ENCODE assay signal across 8 cellular contexts in the genomic region with DNA sequence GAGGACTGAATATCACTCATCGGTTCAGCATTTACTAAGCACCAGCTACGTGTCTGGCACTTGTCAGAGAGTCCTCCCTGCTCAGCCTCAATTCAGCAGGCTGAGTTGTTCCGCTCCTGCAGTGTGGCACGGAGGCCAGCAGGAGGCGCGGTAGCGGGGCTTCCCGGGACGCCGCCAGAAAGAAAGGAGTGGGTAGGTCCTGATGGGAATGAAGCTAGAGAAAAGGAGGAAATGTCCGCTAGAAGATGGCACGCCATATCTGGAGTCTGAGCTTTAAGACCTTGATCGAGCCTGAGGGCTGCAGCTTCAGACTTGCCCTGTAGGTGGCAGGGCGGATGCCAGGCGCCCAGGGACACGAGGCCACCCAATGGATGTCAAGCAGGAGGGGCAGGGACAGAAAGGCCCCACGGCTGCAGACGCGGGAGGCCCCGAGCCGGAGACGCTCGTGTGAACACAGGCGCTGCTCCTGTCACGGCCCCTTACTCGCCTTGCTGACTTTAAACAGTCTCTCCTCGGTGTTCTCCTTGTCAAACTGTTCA. TPM values are rescaled to one million over a fixed set of nuclear protein-coding genes. Genes with fewer than 3 reads are reported as not detected.
A peak's percentile ranks its signal among the peaks of the same experiment; 100 is the strongest.
DNase-seq lines count a peak whose midpoint lies in the region; ATAC-seq and TF ChIP-seq lines count a peak whose summit lies in the region.

No MANE protein-coding gene starts in this region.

- no peak overlapping the region for H3K4me3 ChIP-seq in GM12875 (ENCODE audit: low read depth, low read length)
- H3K4me3 ChIP-seq in astrocyte of the spinal cord (ENCODE audit: low read depth, low read length): no peak overlapping the region
- no peak overlapping the region for H3K4me3 ChIP-seq in gastrocnemius medialis

- peak; percentile 84 for TF ChIP-seq CTCF in GM12875 (IDR thresholded peaks at IDR 0.05; ENCODE audit: borderline replicate concordance, insufficient read depth, low read depth, low read length)
- TF ChIP-seq CTCF in astrocyte of the spinal cord (IDR thresholded peaks at IDR 0.05; ENCODE audit: low read depth, low read length): peak; percentile 99
- peak; percentile 93 to 97 (median 94) for TF ChIP-seq CTCF in gastrocnemius medialis (IDR thresholded peaks at IDR 0.05 in 4 of 5, conservative IDR thresholded peaks at IDR 0.05 in 1 of 5)

- H3K36me3 Mint-ChIP-seq in T-cell: peaks cover 21% of the 10 kb centered on the region

- TF ChIP-seq POLR2A in gastrocnemius medialis (IDR thresholded peaks at IDR 0.05): no peak

- peaks cover 0 to 18% of the 10 kb centered on the region in 2 donors for H3K36me3 ChIP-seq in gastrocnemius medialis

- H3K27me3 ChIP-seq in gastrocnemius medialis: no peaks in the 10 kb centered on the region

- no peaks in the 10 kb centered on the region for H3K9me3 ChIP-seq in gastrocnemius medialis

- H3K27me3 Mint-ChIP-seq in T-cell: no peaks in the 10 kb centered on the region

- H3K4me1 ChIP-seq in gastrocnemius medialis: peaks cover 11 to 32% of the 10 kb centered on the region in 2 donors

- peak overlapping the region; percentile 25 to 64 (median 53) for H3K4me3 Mint-ChIP-seq in T-cell

- peak overlapping the region; percentile 39 for H3K27ac Mint-ChIP-seq in T-cell

- CTCF ChIA-PET in T-cell (lab: Charles Lee): interaction anchor here (0.5 to 1.9 kb wide), 24 partner anchors 8 to 1069 kb away, joined by 3 to 16 read pairs (median 4); a partner anchor contains a TSS

- no peaks in the 10 kb centered on the region for H3K9me3 Mint-ChIP-seq in T-cell

- POLR2A ChIA-PET in T-cell (lab: Charles Lee): interaction anchor here in 1 of 2 donors (1.2 kb wide), 1 partner anchor 38 kb away, joined by 3 read pairs; no protein-coding TSS in a partner anchor

- intact Hi-C loops in gastrocnemius medialis (cut with DNase I; ENCODE audit: low total_unique reads): loop anchor here (1.0 to 2.0 kb wide), 2 partner anchors 18 to 37 kb away; a partner anchor contains a TSS

- peak overlapping the region; percentile 45 to 74 (median 65) for H3K27ac ChIP-seq in gastrocnemius medialis

- peaks cover 4 to 17% (median 13%) of the 10 kb centered on the region in 3 donors for H3K4me1 Mint-ChIP-seq in T-cell

- in situ Hi-C loops in astrocyte of the spinal cord (cut with HindIII; ENCODE audit: low sequenced_read_pairs) (no loop called here), gastrocnemius medialis (cut with MboI; ENCODE audit: low sequenced_read_pairs in 4 of 4) (loop anchor here in 2 of 4 donors (5.0 kb wide), 1 partner anchor 35 kb away; no protein-coding TSS in a partner anchor)

- ATAC-seq in T-cell (replicated peaks in 1 of 4) (peak; percentile 89 to 93 (median 91)), gastrocnemius medialis (peak; percentile 59 to 76)

- DNase-seq in A172 (ENCODE audit: low spot score): peak; percentile 91
- peak; percentile 46 for DNase-seq in HuH-7.5 (ENCODE audit: low spot score)
- peak in 24 of 34 experiments; percentile 21 to 63 (median 49) for DNase-seq in T-cell
- DNase-seq in astrocyte of the spinal cord (ENCODE audit: low read depth, low spot score): peak; percentile 83
- DNase-seq in iPS DF 4.7 (ENCODE audit: extremely low read depth, low spot score): peak; percentile 93
- peak; percentile 49 to 76 for DNase-seq in gastrocnemius medialis
- no peak for DNase-seq in DMS79 treated with DMSO at 0.1 percent for 48 hours (lab: John Stamatoyannopoulos, UW)

RNA-seq across cellular contexts. Expression of a gene that starts 18.7 kb away (rescaled TPM):
- total RNA-seq in A172 (2014; rRNA removed; shearing (Covaris generic)): 121 and 141 TPM in 2 replicates
- 10 to 100 TPM; 30.0 to 49.0 (median 38.0) TPM for total RNA-seq in T-cell
- total RNA-seq in gastrocnemius medialis: 100 to 1,000 TPM; 114 to 260 (median 189) TPM

RNA-seq across cellular contexts. Expression of a gene that starts 47.1 kb away (rescaled TPM):
- 61.6 and 74.5 TPM in 2 replicates for total RNA-seq in A172 (2014; rRNA removed; shearing (Covaris generic))
- 10 to 100 TPM in 4 of 5 donors, 1 to 10 TPM in 1; 9.1 to 54.6 (median 33.0) TPM for total RNA-seq in T-cell
- total RNA-seq in gastrocnemius medialis: 10 to 100 TPM; 46.7 to 94.5 (median 60.3) TPM

RNA-seq across cellular contexts. Expression of a gene that starts 49.5 kb away (rescaled TPM):
- total RNA-seq in A172 (2014; rRNA removed; shearing (Covaris generic)): not detected in 2 replicates
- total RNA-seq in T-cell: 10 to 100 TPM; 43.2 to 57.2 (median 47.1) TPM
- total RNA-seq in gastrocnemius medialis: 1 to 10 TPM; 1.0 to 2.1 (median 1.6) TPM

Comparison
In these comparisons a context has a peak if more than half of its experiments do, and no peak if none do; other contexts are left out.
1. RNA of a gene that starts 49.5 kb away (total RNA-seq): 43.2 to 57.2 TPM in T-cell; 1.0 to 2.1 TPM in gastrocnemius medialis and not detected in A172; every median in the first group is over 10 times any median in the second.
2. Peak in every context shown above with its lines, with median percentiles within 50 percentile points of each other: CTCF ChIP-seq.